ENCODE assay signal across 8 cellular contexts in the genomic region with DNA sequence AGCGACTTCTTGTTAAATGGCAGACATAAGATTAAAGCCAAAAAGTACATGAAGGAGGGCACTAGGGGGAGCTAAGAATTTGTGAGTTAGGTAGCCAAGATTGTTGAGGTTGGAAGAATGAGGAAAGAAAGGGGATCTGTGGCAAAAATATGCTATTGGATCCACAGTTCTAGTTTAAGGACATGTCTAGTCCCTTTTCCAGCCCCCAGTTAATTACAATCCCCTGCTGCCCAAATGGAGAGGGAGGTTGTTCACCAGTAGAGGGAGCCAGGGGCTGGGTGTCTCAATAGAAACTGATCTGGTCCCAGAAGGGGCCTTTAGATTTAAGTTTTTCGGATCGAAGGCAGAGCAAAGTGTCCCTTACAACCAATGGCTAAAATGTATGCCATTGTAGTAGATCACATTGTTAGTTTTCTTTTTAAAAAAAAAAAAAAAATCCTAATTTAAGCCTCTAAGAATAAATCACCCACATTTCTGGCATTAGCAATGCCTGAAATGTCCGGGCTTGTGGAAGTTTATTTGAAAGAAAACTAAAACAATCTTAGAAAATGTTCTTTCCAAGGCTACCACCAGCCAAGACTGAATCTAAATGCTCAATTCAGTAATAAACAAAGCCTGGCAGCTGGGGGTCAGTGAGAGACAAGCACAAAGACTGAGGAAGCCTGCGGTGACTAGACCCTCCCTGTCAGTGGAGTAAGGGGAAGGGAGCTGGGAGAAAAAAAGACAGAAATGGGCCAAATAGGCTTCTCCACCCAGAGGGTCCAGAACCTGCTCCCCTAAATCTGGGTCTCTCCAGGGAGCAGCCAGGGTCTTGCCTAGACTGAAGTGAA. TPM values are rescaled to one million over a fixed set of nuclear protein-coding genes. Genes with fewer than 3 reads are reported as not detected.
A peak's percentile ranks its signal among the peaks of the same experiment; 100 is the strongest.
DNase-seq lines count a peak whose midpoint lies in the region; ATAC-seq and TF ChIP-seq lines count a peak whose summit lies in the region.
"Had no signal": no experiment of that assay in that cellular context is flagged by ENCODE, and none has a peak within 500 bp of the region (broad histone marks: within the 10 kb centered on the region; RNA-seq: fewer than 3 reads in every experiment).

No MANE protein-coding gene starts in this region.

- H3K27me3 ChIP-seq in SJCRH30 (no peaks in the 10 kb centered on the region), subcutaneous abdominal adipose tissue (ENCODE audit: control insufficient read depth in 5 of 5, insufficient read depth in 4 of 5, low read length in 5 of 5) (no peaks in the 10 kb centered on the region)

- no peaks in the 10 kb centered on the region for H3K9me3 ChIP-seq in SJCRH30 (replicated peaks)
- no peaks in the 10 kb centered on the region for H3K9me3 ChIP-seq in subcutaneous abdominal adipose tissue (ENCODE audit: control insufficient read depth in 5 of 5, low read length in 5 of 5)

- peak overlapping the region; percentile 33 for H3K4me3 ChIP-seq in SJCRH30
- peak overlapping the region in 1 of 5 donors; percentile 29 for H3K4me3 ChIP-seq in subcutaneous abdominal adipose tissue (ENCODE audit: low read depth in 1 of 5, low read length in 5 of 5)

- no peaks in the 10 kb centered on the region for H3K36me3 ChIP-seq in SJCRH30
- no peaks in the 10 kb centered on the region for H3K36me3 ChIP-seq in subcutaneous abdominal adipose tissue (ENCODE audit: control insufficient read depth in 5 of 5, insufficient read depth in 5 of 5, low read length in 5 of 5)

- H3K9ac ChIP-seq in subcutaneous abdominal adipose tissue (ENCODE audit: low read length in 5 of 5): peak overlapping the region in 2 of 5 donors; percentile 58 to 64

- intact Hi-C loops in Right ventricle myocardium superior (cut with DNase I): no loop called here

- TF ChIP-seq CTCF in GM20000 (IDR thresholded peaks at IDR 0.05; ENCODE audit: extremely low read depth, missing control alignments): peak; percentile 27

- H3K4me1 ChIP-seq in SJCRH30 (peaks cover 32% of the 10 kb centered on the region), subcutaneous abdominal adipose tissue (ENCODE audit: control insufficient read depth in 5 of 5, insufficient read depth in 5 of 5, low read length in 5 of 5) (peaks cover 3 to 47% (median 29%) of the 10 kb centered on the region in 5 donors)

- DNase-seq in GM20000 (ENCODE audit: low spot score) (peak; percentile 25), SJCRH30 (peak; percentile 80 to 95), Right ventricle myocardium superior (no peak), ureter (ENCODE audit: low spot score) (no peak)

- ATAC-seq in Right ventricle myocardium superior (ENCODE audit: poor library complexity): peak; percentile 19
- no peak for ATAC-seq in HG03025 (IDR thresholded peaks at IDR 0.05; ENCODE audit: low FRiP score, unreplicated experiment)
- no peak for ATAC-seq in HG02973 (IDR thresholded peaks at IDR 0.05; ENCODE audit: unreplicated experiment)

- peak overlapping the region; percentile 67 for H3K27ac ChIP-seq in SJCRH30
- peak overlapping the region; percentile 95 for H3K27ac ChIP-seq in subcutaneous abdominal adipose tissue (ENCODE audit: low read depth, low read length)
- H3K27ac ChIP-seq: VCaP had no signal

RNA-seq across cellular contexts. Expression of a gene that starts 7.1 kb away (rescaled TPM):
- total RNA-seq in SJCRH30 (2014; rRNA removed; shearing (Covaris generic)): 0.08 TPM in 1 of 2 replicates, not detected in the other
- total RNA-seq in Right ventricle myocardium superior: 9.4 TPM
- 30.2 TPM for total RNA-seq in ureter

Comparison
In these comparisons a context has a peak if more than half of its experiments do, and no peak if none do; other contexts are left out.
1. DNase-seq: peak in GM20000 (single experiment) and SJCRH30 (2 of 2); none in Right ventricle myocardium superior (single experiment) and ureter (single experiment).